1 cellular context compared by ENCODE assay signal in genomic region chr9:111482656-111483418, GRCh38.
TF ChIP-seq lines count a peak whose summit lies in the region.

No MANE protein-coding gene starts in this region.

TF ChIP-seq in HepG2, 621 proteins besides CTCF, POLR2A, EP300 and RAD21 (continued from another document and continues in another):
- TF ChIP-seq SOX5 (CRISPR knock-in tag; IDR thresholded peaks at IDR 0.05; ENCODE audit: borderline replicate concordance) (no peak), BCL3 (CRISPR knock-in tag; IDR thresholded peaks at IDR 0.05) (0 out of 2 replicates have a peak, but pooled peaks have one; percentile 31), ZBTB7A (CRISPR knock-in tag; IDR thresholded peaks at IDR 0.05) (peak; percentile 79), GABPB1 (CRISPR knock-in tag; IDR thresholded peaks at IDR 0.05) (peak; percentile 85), CEBPB (IDR thresholded peaks at IDR 0.05; ENCODE audit: borderline replicate concordance, low read depth, low read length) (peak; percentile 84), ZFP41 (CRISPR knock-in tag; IDR thresholded peaks at IDR 0.05; ENCODE audit: borderline replicate concordance) (0 out of 2 replicates have a peak, but pooled peaks have one; percentile 40), STAT5B (CRISPR knock-in tag; IDR thresholded peaks at IDR 0.05) (no peak), MAX (IDR thresholded peaks at IDR 0.05) (peak; percentile 12; the same call in 1 of the 2 replicates), ZNF816 (CRISPR knock-in tag; IDR thresholded peaks at IDR 0.05; ENCODE audit: borderline replicate concordance) (0 out of 2 replicates have a peak, but pooled peaks have one; percentile 11), NFKBIZ (CRISPR knock-in tag; IDR thresholded peaks at IDR 0.05) (0 out of 2 replicates have a peak, but pooled peaks have one; percentile 25), ZNF772 (CRISPR knock-in tag; IDR thresholded peaks at IDR 0.05) (peak; percentile 53), TAF1 (CRISPR knock-in tag; IDR thresholded peaks at IDR 0.05) (peak; percentile 50; the same call in 1 of the 2 replicates), AGO2 (optimal IDR thresholded peaks at IDR 0.05; ENCODE audit: low read depth, low read length) (peak; percentile 76), ZNF407 (CRISPR knock-in tag; IDR thresholded peaks at IDR 0.05; ENCODE audit: not compliant biosample characterization) (peak; percentile 44), ZNF274 (CRISPR knock-in tag; IDR thresholded peaks at IDR 0.05) (peak; percentile 55; the same call in 1 of the 2 replicates), MXI1 (IDR thresholded peaks at IDR 0.05; ENCODE audit: borderline replicate concordance, low read depth, low read length) (peak; percentile 15; the same call in 1 of the 3 replicates), YEATS4 (CRISPR knock-in tag; IDR thresholded peaks at IDR 0.05; ENCODE audit: borderline replicate concordance) (0 out of 2 replicates have a peak, but pooled peaks have one; percentile 14), CHCHD3 (CRISPR knock-in tag; IDR thresholded peaks at IDR 0.05) (0 out of 2 replicates have a peak, but pooled peaks have one; percentile 25), MAZ (IDR thresholded peaks at IDR 0.05; ENCODE audit: borderline replicate concordance, low read depth, low read length) (peak; percentile 67; the same call in 1 of the 2 replicates), MAZ (CRISPR knock-in tag; IDR thresholded peaks at IDR 0.05; ENCODE audit: low read depth) (no peak; the same call in 1 of the 2 replicates), ZNF552 (CRISPR knock-in tag; IDR thresholded peaks at IDR 0.05; ENCODE audit: borderline replicate concordance) (no peak), TARDBP (CRISPR knock-in tag; IDR thresholded peaks at IDR 0.05) (peak; percentile 53; the same call in 1 of the 2 replicates), BRD4 (CRISPR knock-in tag; IDR thresholded peaks at IDR 0.05) (peak; percentile 55; the same call in 1 of the 2 replicates), RBFOX2 (IDR thresholded peaks at IDR 0.05; ENCODE audit: low read depth, low read length) (peak; percentile 66), ZNF383 (CRISPR knock-in tag; IDR thresholded peaks at IDR 0.05; ENCODE audit: borderline replicate concordance) (no peak), ESRRA (CRISPR knock-in tag; IDR thresholded peaks at IDR 0.05; ENCODE audit: low read depth) (0 out of 2 replicates have a peak, but pooled peaks have one; percentile 12), ZNF891 (CRISPR knock-in tag; IDR thresholded peaks at IDR 0.05) (peak; percentile 55; the same call in 1 of the 2 replicates), PLRG1 (conservative IDR thresholded peaks at IDR 0.05) (no peak), ZNF225 (CRISPR knock-in tag; IDR thresholded peaks at IDR 0.05) (peak; percentile 58; the same call in 1 of the 2 replicates), CEBPG (CRISPR knock-in tag; IDR thresholded peaks at IDR 0.05) (0 out of 2 replicates have a peak, but pooled peaks have one; percentile 46), WIZ (CRISPR knock-in tag; IDR thresholded peaks at IDR 0.05) (no peak), ZGPAT (CRISPR knock-in tag; IDR thresholded peaks at IDR 0.05) (peak; percentile 61; the same call in 1 of the 2 replicates), IRF2 (CRISPR knock-in tag; IDR thresholded peaks at IDR 0.05) (peak; percentile 34; the same call in 1 of the 2 replicates), ZNF687 (CRISPR knock-in tag; IDR thresholded peaks at IDR 0.05) (peak; percentile 71), ZNF441 (CRISPR knock-in tag; IDR thresholded peaks at IDR 0.05; ENCODE audit: borderline replicate concordance) (no peak), NR2C2 (CRISPR knock-in tag; IDR thresholded peaks at IDR 0.05; ENCODE audit: borderline replicate concordance) (peak; percentile 93), ZNF746 (CRISPR knock-in tag; IDR thresholded peaks at IDR 0.05) (peak; percentile 59; the same call in 1 of the 2 replicates), FOXA1 (IDR thresholded peaks at IDR 0.05) (no peak), FOXA1 (CRISPR knock-in tag; IDR thresholded peaks at IDR 0.05) (no peak), KMT2B (CRISPR knock-in tag; IDR thresholded peaks at IDR 0.05) (peak; percentile 16; the same call in 1 of the 2 replicates), NRL (CRISPR knock-in tag; IDR thresholded peaks at IDR 0.05; ENCODE audit: borderline replicate concordance) (0 out of 2 replicates have a peak, but pooled peaks have one; percentile 45), ZBTB26 (CRISPR knock-in tag; IDR thresholded peaks at IDR 0.05; ENCODE audit: borderline replicate concordance) (0 out of 2 replicates have a peak, but pooled peaks have one; percentile 30), POGK (CRISPR knock-in tag; conservative IDR thresholded peaks at IDR 0.05) (no peak), ZNF614 (CRISPR knock-in tag; IDR thresholded peaks at IDR 0.05; ENCODE audit: borderline replicate concordance) (0 out of 2 replicates have a peak, but pooled peaks have one; percentile 18)
